Comparison of ENCODE assay signal across 8 cellular contexts in the genomic region with DNA sequence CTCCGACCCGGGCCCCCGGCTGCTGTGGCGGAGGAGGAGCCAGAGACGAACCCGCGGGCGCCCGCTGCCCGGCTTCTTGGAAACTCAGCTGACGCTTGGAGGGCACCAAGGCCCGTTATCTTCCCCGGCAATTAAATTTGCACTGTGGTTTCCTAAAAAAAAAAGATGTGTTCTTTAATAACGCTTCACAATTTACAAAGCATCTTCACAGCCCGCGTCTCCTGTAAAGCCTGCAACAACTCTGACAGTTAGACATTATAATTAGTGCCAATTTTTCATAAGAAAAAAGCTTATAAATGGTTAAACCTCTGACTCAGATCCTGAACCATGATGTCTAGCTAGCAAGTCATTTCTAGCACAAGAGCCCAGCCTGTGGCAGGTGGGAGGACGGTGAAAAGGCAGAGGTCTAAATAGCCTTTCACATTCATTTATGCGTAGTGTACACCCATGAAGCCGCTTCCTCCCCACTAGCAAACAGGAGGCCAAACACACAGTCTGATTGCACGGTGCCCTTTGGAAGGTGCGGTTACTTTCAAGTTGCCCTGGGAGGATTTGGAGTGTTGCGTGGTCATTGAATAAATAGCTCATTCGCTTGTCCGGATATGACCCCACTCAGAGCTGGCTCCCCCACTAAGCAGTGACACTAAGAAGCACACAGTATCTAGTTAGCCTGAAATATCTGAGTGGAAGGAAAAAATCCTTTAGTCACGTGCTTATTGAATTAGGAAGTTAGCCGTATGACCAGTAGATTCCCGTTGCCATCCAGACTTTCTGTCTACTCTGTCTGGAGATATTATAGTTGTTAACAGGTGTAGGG. TPM values are rescaled to one million over a fixed set of nuclear protein-coding genes. Genes with fewer than 3 reads are reported as not detected.
A peak's percentile ranks its signal among the peaks of the same experiment; 100 is the strongest.
DNase-seq lines count a peak whose midpoint lies in the region; ATAC-seq and TF ChIP-seq lines count a peak whose summit lies in the region.

No MANE protein-coding gene starts in this region.

- peak overlapping the region; percentile 80 to 100 (median 98) for H3K27ac ChIP-seq in dorsolateral prefrontal cortex

- H3K4me3 ChIP-seq in dorsolateral prefrontal cortex = peak overlapping the region; percentile 51 to 95 (median 82)

- DNase-seq in NCI-H1092 treated with DMSO at 0.1 percent for 48 hours (lab: John Stamatoyannopoulos, UW) (peak; percentile 37), NCI-H1092 (lab: John Stamatoyannopoulos, UW) (no peak), NCI-H2029 (lab: John Stamatoyannopoulos, UW) (peak; percentile 60), dorsolateral prefrontal cortex (peak in 7 of 10 donors; percentile 46 to 79 (median 57)), lung microvascular endothelial cell (ENCODE audit: low read depth in 2 of 2) (peak; percentile 56 to 61)
- DNase-seq in activated CD4-positive, alpha-beta T cell treated with anti-CD3 and anti-CD28 coated beads for 4 hours = peak; percentile 50 to 59
- DNase-seq in stimulated activated CD8-positive, alpha-beta memory T cell treated with anti-CD3 and anti-CD28 coated beads, Interleukin-15, amount 100 ng/mL, for 4 hours (ENCODE audit: low read depth in 2 of 2) = peak; percentile 30 to 47

- no peaks in the 10 kb centered on the region for H3K27me3 ChIP-seq in dorsolateral prefrontal cortex

- peak; percentile 50 for ATAC-seq in HG02642 (IDR thresholded peaks at IDR 0.05; ENCODE audit: poor library complexity, unreplicated experiment)

- intact Hi-C loops in dorsolateral prefrontal cortex (cut with DNase I) = loop anchor here (10.0 kb wide), 3 partner anchors 81 to 341 kb away; a partner anchor contains a TSS

- peak in 1 of 56 donors; percentile 15 for TF ChIP-seq CTCF in dorsolateral prefrontal cortex (IDR thresholded peaks at IDR 0.05 in 54 of 56, conservative IDR thresholded peaks at IDR 0.05 in 2 of 56; ENCODE audit: low read depth in 1 of 56, partially characterized antibody in 56 of 56)

RNA-seq across cellular contexts. Expression of a gene that starts 0.5 kb away (rescaled TPM):
- 10 to 100 TPM in 109 of 120 experiments, 1 to 10 TPM in 11; 8.2 to 18.0 (median 12.7) TPM for total RNA-seq in dorsolateral prefrontal cortex
- 7.0 and 11.7 TPM in 2 replicates for total RNA-seq in lung microvascular endothelial cell
